ENCODE assay signal across 24 cellular contexts in genomic region chr15:35596261-35596660, GRCh38.
"Had no signal": no experiment of that assay in that cellular context is flagged by ENCODE, and none has a peak within 500 bp of the region (broad histone marks: within the 10 kb centered on the region; RNA-seq: fewer than 3 reads in every experiment).

No MANE protein-coding gene starts in this region.

- H3K4me3 Mint-ChIP-seq: activated B cell treated with CpG ODN at 0.5 μM for 24 hours; activated CD4-positive, alpha-beta memory T cell treated with anti-CD3 and anti-CD28 coated beads for 36 hours; activated CD4-positive, alpha-beta T cell treated with anti-CD3 and anti-CD28 coated beads, Interleukin-2, amount 10 ng/mL, durations not matched to agents 24 days and 14 days; activated T-cell treated with anti-CD3 and anti-CD28 coated beads, Interleukin-2, amount 50 U/mL, for 4 hours; T-cell had no signal

- H3K9me3 ChIP-seq: Peyer's patch, SJSA1 had no signal

- FAIRE-seq: TTC549 had no signal

- H3K27me3 ChIP-seq: Peyer's patch, SJSA1 had no signal

- H3K36me3 Mint-ChIP-seq: T-cell had no signal

- DNase-seq: activated B cell treated with CpG ODN at 0.5 μM for 24 hours; activated CD4-positive, alpha-beta memory T cell treated with anti-CD3 and anti-CD28 coated beads for 36 hours; activated CD4-positive, alpha-beta T cell treated with anti-CD3 and anti-CD28 coated beads for 1 hour; activated CD4-positive, alpha-beta T cell treated with anti-CD3 and anti-CD28 coated beads, Interleukin-2, amount 10 ng/mL, durations not matched to agents 24 days and 14 days; activated CD8-positive, alpha-beta memory T cell treated with anti-CD3 and anti-CD28 coated beads for 24 hours; activated effector memory CD4-positive, alpha-beta T cell treated with anti-CD3 and anti-CD28 coated beads, Interleukin-2, amount 50 U/mL, for 16 hours; activated naive CD4-positive, alpha-beta T cell treated with Interleukin-2 at 50 U/mL for 16 hours; activated T-cell treated with anti-CD3 and anti-CD28 coated beads, Interleukin-2, amount 50 U/mL, for 4 hours; central memory CD4-positive, alpha-beta T cell; MM.1S; NCI-H1105; NCI-H1436; NCI-H1694 treated with DMSO at 0.1 percent for 48 hours; NCI-H2081; NCI-H446; NCI-H524; Peyer's patch; SHP77; T-cell; T-helper 2 cell; T1000 had no signal

- H3K27ac Mint-ChIP-seq: activated B cell treated with CpG ODN at 0.5 μM for 24 hours; activated CD4-positive, alpha-beta memory T cell treated with anti-CD3 and anti-CD28 coated beads for 36 hours; activated CD4-positive, alpha-beta T cell treated with anti-CD3 and anti-CD28 coated beads, Interleukin-2, amount 10 ng/mL, durations not matched to agents 24 days and 14 days; activated naive CD4-positive, alpha-beta T cell treated with anti-CD3 and anti-CD28 coated beads, Interleukin-2, amount 50 U/mL, for 72 hours; T-cell had no signal

- H3K4me1 Mint-ChIP-seq: activated B cell treated with CpG ODN at 0.5 μM for 24 hours; activated CD4-positive, alpha-beta T cell treated with anti-CD3 and anti-CD28 coated beads, Interleukin-2, amount 10 ng/mL, durations not matched to agents 24 days and 14 days; T-cell had no signal

- H3K36me3 ChIP-seq: Peyer's patch, SJSA1 had no signal

- H3K4me3 ChIP-seq: Peyer's patch, SJSA1 had no signal

- ATAC-seq: activated naive CD4-positive, alpha-beta T cell treated with anti-CD3 and anti-CD28 coated beads, Interleukin-2, amount 50 U/mL, for 72 hours; activated T-cell treated with anti-CD3 and anti-CD28 coated beads, Interleukin-2, amount 50 U/mL, for 4 hours; T-cell had no signal

- H3K4me1 ChIP-seq: Peyer's patch, SJSA1 had no signal

- H3K27me3 Mint-ChIP-seq: activated CD4-positive, alpha-beta T cell treated with anti-CD3 and anti-CD28 coated beads, Interleukin-2, amount 10 ng/mL, durations not matched to agents 24 days and 14 days had no signal
